10 cellular contexts compared by ENCODE assay signal in genomic region chr19:15556634-15557181, GRCh38. TPM values are rescaled to one million over a fixed set of nuclear protein-coding genes. Genes with fewer than 3 reads are reported as not detected.
DNase-seq lines count a peak whose midpoint lies in the region; ATAC-seq, FAIRE-seq and TF ChIP-seq lines count a peak whose summit lies in the region.
"Had no signal": no experiment of that assay in that cellular context is flagged by ENCODE, and none has a peak within 500 bp of the region (broad histone marks: within the 10 kb centered on the region; RNA-seq: fewer than 3 reads in every experiment).

No MANE protein-coding gene starts in this region.

- H3K4me2 ChIP-seq in Loucy (ENCODE audit: low read depth, low read length, poor library complexity, severe bottlenecking) = peak overlapping the region; percentile 81
- H3K4me2 ChIP-seq in GM12878 (ENCODE audit: control insufficient read depth, insufficient read depth) = peak overlapping the region; percentile 92
- H3K4me2 ChIP-seq in parathyroid adenoma (ENCODE audit: low read length) = no peak overlapping the region

- H3K27ac Mint-ChIP-seq in activated T-cell treated with anti-CD3 and anti-CD28 coated beads, Interleukin-2, amount 50 U/mL, for 72 hours = no peak overlapping the region

- H3K36me3 Mint-ChIP-seq in activated T-cell treated with anti-CD3 and anti-CD28 coated beads, Interleukin-2, amount 50 U/mL, for 72 hours (ENCODE audit: insufficient read depth in 2 of 2) = no peaks in the 10 kb centered on the region

- H3K27ac ChIP-seq in GM12878 (ENCODE audit: control insufficient read depth, insufficient read depth) (no peak overlapping the region), parathyroid adenoma (no peak overlapping the region)

- RAD21 ChIA-PET in GM12878 (lab: Charles Lee; ENCODE audit: unreplicated experiment) = no interaction called here

- H2AFZ ChIP-seq in Loucy (ENCODE audit: low read length) (peak overlapping the region; percentile 76; the same call in 1 of the 2 replicates), GM12878 (ENCODE audit: control insufficient read depth, low read depth, low read length) (peak overlapping the region; percentile 83), parathyroid adenoma (peak overlapping the region; percentile 77)

- POLR2A ChIA-PET in GM12878 (lab: Charles Lee) = no interaction called here

- H3K4me3 ChIP-seq in Loucy (ENCODE audit: low read length, poor library complexity, severe bottlenecking) (peak overlapping the region; percentile 66), GM12878 (no peak overlapping the region), parathyroid adenoma (ENCODE audit: low read depth, low read length) (no peak overlapping the region)

- no peaks in the 10 kb centered on the region for H3K79me2 ChIP-seq in Loucy (ENCODE audit: insufficient read depth, low read length)
- no peaks in the 10 kb centered on the region for H3K79me2 ChIP-seq in GM12878 (ENCODE audit: control insufficient read depth, insufficient read depth, low read length)
- no peaks in the 10 kb centered on the region for H3K79me2 ChIP-seq in parathyroid adenoma

- no peak for TF ChIP-seq CTCF in Loucy (conservative IDR thresholded peaks at IDR 0.05; ENCODE audit: low read length)
- TF ChIP-seq CTCF in GM12878 (IDR thresholded peaks at IDR 0.05 in 2 of 3, conservative IDR thresholded peaks at IDR 0.05 in 1 of 3; ENCODE audit: control insufficient read depth in 2 of 3, extremely low read depth in 1 of 3, insufficient read depth in 1 of 3, low read depth in 3 of 3, low read length in 3 of 3) = no peak
- no peak for TF ChIP-seq CTCF in parathyroid adenoma (IDR thresholded peaks at IDR 0.05)

- H3K9me3 Mint-ChIP-seq in activated T-cell treated with anti-CD3 and anti-CD28 coated beads, Interleukin-2, amount 50 U/mL, for 72 hours = no peaks in the 10 kb centered on the region

- H3K4me1 ChIP-seq in Loucy (ENCODE audit: insufficient read depth, low read length, poor library complexity, severe bottlenecking) (peaks cover 10% of the 10 kb centered on the region), GM12878 (ENCODE audit: control insufficient read depth, insufficient read depth, low read length) (peaks cover 3% of the 10 kb centered on the region), parathyroid adenoma (peaks cover 2% of the 10 kb centered on the region)

- no peak for FAIRE-seq in GM12878 (lab: Jason Lieb, UNC)

- H3K9ac ChIP-seq in Loucy (ENCODE audit: low read depth, low read length, poor library complexity, severe bottlenecking) (peak overlapping the region; percentile 9), GM12878 (ENCODE audit: control insufficient read depth, insufficient read depth, low read length) (no peak overlapping the region), parathyroid adenoma (no peak overlapping the region)

- peaks cover 17% of the 10 kb centered on the region for H3K27me3 Mint-ChIP-seq in activated T-cell treated with anti-CD3 and anti-CD28 coated beads, Interleukin-2, amount 50 U/mL, for 72 hours (ENCODE audit: low read depth)

- DNase-seq in activated T-cell treated with anti-CD3 and anti-CD28 coated beads, Interleukin-2, amount 50 U/mL, for 72 hours = no peak
- DNase-seq in activated T-cell treated with anti-CD3 and anti-CD28 coated beads for 4 hours (no peak), GM12878 (ENCODE audit: low read depth, low spot score) (no peak), Ammon's horn (ENCODE audit: low spot score) (no peak)
- no peak for DNase-seq in stimulated activated CD4-positive, alpha-beta T cell treated with anti-CD3 and anti-CD28 coated beads, Interleukin-15, amount 100 ng/mL, for 24 hours

- no peaks in the 10 kb centered on the region for H3F3A ChIP-seq in Loucy (ENCODE audit: low read depth)

- H3K9me3 ChIP-seq in Loucy (ENCODE audit: insufficient read depth, low read depth, low read length) = no peaks in the 10 kb centered on the region
- H3K9me3 ChIP-seq in GM12878 (replicated peaks; ENCODE audit: control insufficient read depth, insufficient read depth, low read length) = no peaks in the 10 kb centered on the region; the same call in 2 of the 3 replicates
- H3K9me3 ChIP-seq in parathyroid adenoma (ENCODE audit: control insufficient read depth, low read length) = no peaks in the 10 kb centered on the region
- H3K9me3 ChIP-seq: esophagus squamous epithelium had no signal

- peak; percentile 1 to 3 for ATAC-seq in activated T-cell treated with anti-CD3 and anti-CD28 coated beads, Interleukin-2, amount 50 U/mL, for 72 hours (replicated peaks in 1 of 2)
- ATAC-seq in GM12878 (peak; percentile 10), HG03354 (IDR thresholded peaks at IDR 0.05; ENCODE audit: poor library complexity, severe bottlenecking, unreplicated experiment) (no peak)

- H3K36me3 ChIP-seq in Loucy (ENCODE audit: insufficient read depth, low read length) = no peaks in the 10 kb centered on the region
- H3K36me3 ChIP-seq in GM12878 (ENCODE audit: control insufficient read depth in 2 of 2, insufficient read depth in 2 of 2, low read length in 1 of 2) = no peaks in the 10 kb centered on the region
- no peaks in the 10 kb centered on the region for H3K36me3 ChIP-seq in parathyroid adenoma (ENCODE audit: control insufficient read depth, insufficient read depth, low read length)
- H3K36me3 ChIP-seq: esophagus squamous epithelium had no signal

- no peak for TF ChIP-seq EP300 in GM12878 (IDR thresholded peaks at IDR 0.05; ENCODE audit: borderline replicate concordance in 1 of 2, control insufficient read depth in 1 of 2, low read depth in 2 of 2, low read length in 2 of 2)

- in situ Hi-C loops in GM12878 (cut with MboI) = loop anchor here (5.0 kb wide), 3 partner anchors 129 to 379 kb away; no protein-coding TSS in a partner anchor

- no peaks in the 10 kb centered on the region for H3K9me2 ChIP-seq in Loucy (replicated peaks; ENCODE audit: low read depth, low read length)

- intact Hi-C loops in GM12878 (cut with micrococcal nuclease; ENCODE audit: unreplicated experiment) = loop anchor here (1.0 to 5.0 kb wide), 8 partner anchors 89 to 464 kb away; partner anchors contain the start of gene AKAP8

- no peak for TF ChIP-seq RAD21 in GM12878 (IDR thresholded peaks at IDR 0.05; ENCODE audit: insufficient read depth, low read depth, low read length)

- H3K27me3 ChIP-seq in Loucy (ENCODE audit: insufficient read depth, low read length, poor library complexity, severe bottlenecking) (no peaks in the 10 kb centered on the region), GM12878 (replicated peaks in 1 of 2; ENCODE audit: control insufficient read depth in 2 of 2, insufficient read depth in 2 of 2, low read length in 1 of 2) (no peaks in the 10 kb centered on the region), parathyroid adenoma (ENCODE audit: control insufficient read depth, insufficient read depth, low read length) (no peaks in the 10 kb centered on the region)

- SMC1A ChIA-PET in GM12878 (lab: Charles Lee; ENCODE audit: uncharacterized antibody, unreplicated experiment) = interaction anchor here (0.8 to 1.8 kb wide), 2 partner anchors 137 to 380 kb away, joined by 3 to 5 read pairs; partner anchors contain the start of gene AKAP8L

- CTCF ChIA-PET in GM12878 (lab: Yijun Ruan, JAX) = interaction anchor here (0.6 to 4.5 kb wide), 7 partner anchors 138 to 465 kb away, joined by 3 to 85 read pairs (median 3); partner anchors contain the start of gene AKAP8L

- no peak for TF ChIP-seq POLR2A in GM12878 (IDR thresholded peaks at IDR 0.05; ENCODE audit: low read depth, low read length)

- WGBS in GM12878 (ENCODE audit: insufficient coverage, insufficient replicate concordance, low lambda C conversion rate, missing lambda C conversion rate) = 0% methylated on average over 7 of the region's 7 CpGs

- H3K4me3 Mint-ChIP-seq in activated T-cell treated with anti-CD3 and anti-CD28 coated beads, Interleukin-2, amount 50 U/mL, for 72 hours = peak overlapping the region; percentile 85 to 90

- H4K20me1 ChIP-seq in Loucy (ENCODE audit: insufficient read depth, low read length, poor library complexity, severe bottlenecking) (no peaks in the 10 kb centered on the region), GM12878 (ENCODE audit: control insufficient read depth, insufficient read depth) (no peaks in the 10 kb centered on the region)

- peaks cover 20% of the 10 kb centered on the region for H3K4me1 Mint-ChIP-seq in activated T-cell treated with anti-CD3 and anti-CD28 coated beads, Interleukin-2, amount 50 U/mL, for 72 hours (ENCODE audit: low read depth)

- BruUV-seq in GM12878 (replicated peaks; lab: Mats Ljungman, UMichigan) = no TSS peak

RNA-seq across cellular contexts. Expression of gene CYP4F22, which starts 48.4 kb away (rescaled TPM):
- 1 to 10 TPM in 1 of 2 donors, under 1 TPM in 1; 0.84 to 1.2 TPM for total RNA-seq in activated T-cell treated with anti-CD3 and anti-CD28 coated beads, Interleukin-2, amount 50 U/mL, for 72 hours
- total RNA-seq in GM12878 (2013; cell fraction: nucleolus; rRNA removed) = not detected in 2 replicates
- total RNA-seq in GM12878 (2014; rRNA removed) (not detected in 2 replicates), GM12878 (2014; rRNA removed; fragmentation: Illumina TruSeq; extraction: Trizol) (not detected in 2 replicates), GM12878 (2021) (not detected in 2 replicates)
- polyA plus RNA-seq in GM12878 (2011; ENCODE audit: low read depth) = not detected
- polyA plus RNA-seq in GM12878 (2011; rRNA removed) (not detected in 2 replicates), GM12878 (2014; fragmentation: Illumina TruSeq; extraction: Trizol) (not detected in 2 replicates), GM12878 (2014; fragmentation: Nextera tagmentation; extraction: Ambion mirVana) (not detected), GM12878 (2014; rRNA removed) (0.03 TPM in 1 of 2 replicates, not detected in the other), GM12878 (2016; fragmentation: Nextera tagmentation; extraction: Ambion mirVana) (not detected)
- not detected in 2 replicates for polyA plus RNA-seq in GM12878 (2011; cell fraction: cytosol; rRNA removed)
- polyA plus RNA-seq in GM12878 (2011; cell fraction: nucleus; rRNA removed) = not detected in 2 replicates
- polyA plus RNA-seq in GM12878 (2012) = not detected in 2 replicates
- 0.10 TPM in 1 of 2 replicates, not detected in the other for polyA minus RNA-seq in GM12878 (2011; rRNA and poly(A)+ RNA removed)
- polyA minus RNA-seq in GM12878 (2011; cell fraction: cytosol; rRNA and poly(A)+ RNA removed) = not detected in 2 replicates
- not detected in 2 replicates for polyA minus RNA-seq in GM12878 (2011; cell fraction: nucleus; rRNA and poly(A)+ RNA removed)

RNA-seq across cellular contexts. Expression of gene CYP4F8, which starts 58.3 kb away (rescaled TPM):
- total RNA-seq in activated T-cell treated with anti-CD3 and anti-CD28 coated beads, Interleukin-2, amount 50 U/mL, for 72 hours = not detected
- total RNA-seq in GM12878 (2013; cell fraction: nucleolus; rRNA removed) = not detected in 2 replicates
- total RNA-seq in GM12878 (2014; rRNA removed) = not detected in 2 replicates
- not detected in 2 replicates for total RNA-seq in GM12878 (2014; rRNA removed; fragmentation: Illumina TruSeq; extraction: Trizol)
- total RNA-seq in GM12878 (2021) = not detected in 2 replicates
- polyA plus RNA-seq in GM12878 (2011; ENCODE audit: low read depth) = not detected
- not detected in 2 replicates for polyA plus RNA-seq in GM12878 (2011; rRNA removed)
- polyA plus RNA-seq in GM12878 (2011; cell fraction: cytosol; rRNA removed) = not detected in 2 replicates
- not detected in 2 replicates for polyA plus RNA-seq in GM12878 (2011; cell fraction: nucleus; rRNA removed)
- not detected in 2 replicates for polyA plus RNA-seq in GM12878 (2012)
- not detected in 2 replicates for polyA plus RNA-seq in GM12878 (2014; fragmentation: Illumina TruSeq; extraction: Trizol)
- polyA plus RNA-seq in GM12878 (2014; fragmentation: Nextera tagmentation; extraction: Ambion mirVana) = not detected
- polyA plus RNA-seq in GM12878 (2014; rRNA removed) = not detected in 2 replicates
- not detected for polyA plus RNA-seq in GM12878 (2016; fragmentation: Nextera tagmentation; extraction: Ambion mirVana)
- not detected in 2 replicates for polyA minus RNA-seq in GM12878 (2011; rRNA and poly(A)+ RNA removed)
- polyA minus RNA-seq in GM12878 (2011; cell fraction: cytosol; rRNA and poly(A)+ RNA removed) = not detected in 2 replicates
- not detected in 2 replicates for polyA minus RNA-seq in GM12878 (2011; cell fraction: nucleus; rRNA and poly(A)+ RNA removed)
- total RNA-seq: esophagus squamous epithelium had no signal
- polyA plus RNA-seq: keratinocyte had no signal
